12 cellular contexts compared by ENCODE assay signal in genomic region chr5:135243194-135244191, GRCh38.
DNase-seq lines count a peak whose midpoint lies in the region; ATAC-seq and TF ChIP-seq lines count a peak whose summit lies in the region.
"Had no signal": no experiment of that assay in that cellular context is flagged by ENCODE, and none has a peak within 500 bp of the region (broad histone marks: within the 10 kb centered on the region; RNA-seq: fewer than 3 reads in every experiment).

No MANE protein-coding gene starts in this region.

- H3K27ac Mint-ChIP-seq in activated CD4-positive, alpha-beta T cell treated with anti-CD3 and anti-CD28 coated beads, Interleukin-2, amount 10 ng/mL, durations not matched to agents 7 days and 5 days: no peak overlapping the region
- H3K27ac Mint-ChIP-seq in natural killer cell treated with Interleukin-12 subunit alpha and Interleukin-12 subunit beta and Interleukin-15 and Interleukin-18, amount 100 ng/mL, for 72 hours: no peak overlapping the region
- H3K27ac Mint-ChIP-seq: activated CD8-positive, alpha-beta T cell treated with anti-CD3 and anti-CD28 coated beads, Interleukin-2, amount 10 ng/mL, durations not matched to agents 7 days and 5 days had no signal

- no peaks in the 10 kb centered on the region for H3K9me3 ChIP-seq in esophagus squamous epithelium
- H3K9me3 ChIP-seq in uterus: no peaks in the 10 kb centered on the region

- H3K4me1 ChIP-seq in esophagus squamous epithelium (peaks cover 72 to 98% (median 89%) of the 10 kb centered on the region in 3 donors), uterus (peaks cover 15 to 40% of the 10 kb centered on the region in 2 donors)

- no peaks in the 10 kb centered on the region for H3K36me3 Mint-ChIP-seq in activated CD4-positive, alpha-beta T cell treated with anti-CD3 and anti-CD28 coated beads, Interleukin-2, amount 10 ng/mL, durations not matched to agents 7 days and 5 days (ENCODE audit: low read depth)
- no peaks in the 10 kb centered on the region for H3K36me3 Mint-ChIP-seq in natural killer cell treated with Interleukin-12 subunit alpha and Interleukin-12 subunit beta and Interleukin-15 and Interleukin-18, amount 100 ng/mL, for 72 hours

- H3K36me3 ChIP-seq in esophagus squamous epithelium: no peaks in the 10 kb centered on the region
- no peaks in the 10 kb centered on the region for H3K36me3 ChIP-seq in uterus

- no peaks in the 10 kb centered on the region for H3K27me3 Mint-ChIP-seq in activated CD4-positive, alpha-beta T cell treated with anti-CD3 and anti-CD28 coated beads, Interleukin-2, amount 10 ng/mL, durations not matched to agents 7 days and 5 days
- peaks cover 0 to 3% of the 10 kb centered on the region in 2 donors for H3K27me3 Mint-ChIP-seq in natural killer cell treated with Interleukin-12 subunit alpha and Interleukin-12 subunit beta and Interleukin-15 and Interleukin-18, amount 100 ng/mL, for 72 hours

- POLR2A ChIA-PET in activated CD4-positive, alpha-beta T cell treated with anti-CD3 and anti-CD28 coated beads, Interleukin-2, amount 10 ng/mL, durations not matched to agents 7 days and 5 days (lab: Charles Lee): no interaction called here

- DNase-seq in activated CD4-positive, alpha-beta T cell treated with anti-CD3 and anti-CD28 coated beads, Interleukin-2, amount 10 ng/mL, durations not matched to agents 7 days and 5 days: peak; percentile 3
- no peak for DNase-seq in activated CD4-positive, alpha-beta T cell treated with anti-CD3 and anti-CD28 coated beads, Interleukin-2, amount 50 U/mL, for 4 hours
- no peak for DNase-seq in esophagus squamous epithelium (lab: John Stamatoyannopoulos, UW)
- DNase-seq in natural killer cell treated with Interleukin-12 subunit alpha and Interleukin-12 subunit beta and Interleukin-15 and Interleukin-18, amount 100 ng/mL, for 72 hours (ENCODE audit: low spot score): peak; percentile 25
- DNase-seq in uterus: peak; percentile 79 to 82
- no peak for DNase-seq in globus pallidus (ENCODE audit: low spot score)
- DNase-seq in hypothalamus (lab: John Stamatoyannopoulos, UW): no peak
- DNase-seq: activated CD8-positive, alpha-beta T cell treated with anti-CD3 and anti-CD28 coated beads, Interleukin-2, amount 10 ng/mL, durations not matched to agents 7 days and 5 days; DMS153; NCI-H526 treated with DMSO at 0.1 percent for 48 hours had no signal

- no peaks in the 10 kb centered on the region for H3K9me3 Mint-ChIP-seq in activated CD4-positive, alpha-beta T cell treated with anti-CD3 and anti-CD28 coated beads, Interleukin-2, amount 10 ng/mL, durations not matched to agents 7 days and 5 days
- no peaks in the 10 kb centered on the region for H3K9me3 Mint-ChIP-seq in natural killer cell treated with Interleukin-12 subunit alpha and Interleukin-12 subunit beta and Interleukin-15 and Interleukin-18, amount 100 ng/mL, for 72 hours

- no peak for ATAC-seq in natural killer cell treated with Interleukin-12 subunit alpha and Interleukin-12 subunit beta and Interleukin-15 and Interleukin-18, amount 100 ng/mL, for 72 hours
- no peak for ATAC-seq in HG03159 (IDR thresholded peaks at IDR 0.05; ENCODE audit: unreplicated experiment)
- ATAC-seq: activated CD8-positive, alpha-beta T cell treated with anti-CD3 and anti-CD28 coated beads, Interleukin-2, amount 10 ng/mL, durations not matched to agents 7 days and 5 days had no signal

- CTCF ChIA-PET in activated CD4-positive, alpha-beta T cell treated with anti-CD3 and anti-CD28 coated beads, Interleukin-2, amount 10 ng/mL, durations not matched to agents 7 days and 5 days (lab: Charles Lee): interaction anchor here (0.6 kb wide), 1 partner anchor 982 kb away, joined by 4 read pairs; no protein-coding TSS in a partner anchor

- no peak overlapping the region for H3K4me3 Mint-ChIP-seq in activated CD4-positive, alpha-beta T cell treated with anti-CD3 and anti-CD28 coated beads, Interleukin-2, amount 10 ng/mL, durations not matched to agents 7 days and 5 days
- H3K4me3 Mint-ChIP-seq in natural killer cell treated with Interleukin-12 subunit alpha and Interleukin-12 subunit beta and Interleukin-15 and Interleukin-18, amount 100 ng/mL, for 72 hours: no peak overlapping the region
- H3K4me3 Mint-ChIP-seq: activated CD8-positive, alpha-beta T cell treated with anti-CD3 and anti-CD28 coated beads, Interleukin-2, amount 10 ng/mL, durations not matched to agents 7 days and 5 days had no signal

- H3K4me3 ChIP-seq in esophagus squamous epithelium: no peak overlapping the region
- no peak overlapping the region for H3K4me3 ChIP-seq in uterus

- H3K27ac ChIP-seq in esophagus squamous epithelium (peak overlapping the region; percentile 67 to 90 (median 86)), uterus (peak overlapping the region; percentile 65 to 71)
- H3K27ac ChIP-seq: HL-60 had no signal

- intact Hi-C loops in esophagus squamous epithelium (cut with DNase I) (no loop called here), uterus (cut with DNase I; ENCODE audit: low total_unique reads) (no loop called here)

- no peaks in the 10 kb centered on the region for H3K4me1 Mint-ChIP-seq in activated CD4-positive, alpha-beta T cell treated with anti-CD3 and anti-CD28 coated beads, Interleukin-2, amount 10 ng/mL, durations not matched to agents 7 days and 5 days
- no peaks in the 10 kb centered on the region for H3K4me1 Mint-ChIP-seq in natural killer cell treated with Interleukin-12 subunit alpha and Interleukin-12 subunit beta and Interleukin-15 and Interleukin-18, amount 100 ng/mL, for 72 hours (ENCODE audit: low read depth in 2 of 2)

- TF ChIP-seq POLR2A in esophagus squamous epithelium (IDR thresholded peaks at IDR 0.05): no peak
- no peak for TF ChIP-seq POLR2A in uterus (IDR thresholded peaks at IDR 0.05)

- TF ChIP-seq CTCF in esophagus squamous epithelium (IDR thresholded peaks at IDR 0.05) (no peak), uterus (IDR thresholded peaks at IDR 0.05) (no peak)

- H3K27me3 ChIP-seq in esophagus squamous epithelium (no peaks in the 10 kb centered on the region), uterus (no peaks in the 10 kb centered on the region)

- 69 to 75% methylated on average over 15 to 21 of the region's 27 CpGs for WGBS in esophagus squamous epithelium, 2 donors

Comparison
In these comparisons a context has a peak if more than half of its experiments do, and no peak if none do; other contexts are left out.
1. DNase-seq: peak in activated CD4-positive, alpha-beta T cell treated with anti-CD3 and anti-CD28 coated beads, Interleukin-2, amount 10 ng/mL, durations not matched to agents 7 days and 5 days (single experiment), natural killer cell treated with Interleukin-12 subunit alpha and Interleukin-12 subunit beta and Interleukin-15 and Interleukin-18, amount 100 ng/mL, for 72 hours (single experiment) and uterus (2 of 2); none in activated CD4-positive, alpha-beta T cell treated with anti-CD3 and anti-CD28 coated beads, Interleukin-2, amount 50 U/mL, for 4 hours (0 of 2), esophagus squamous epithelium (single experiment), globus pallidus (single experiment) and hypothalamus (0 of 51).